Comparison of ENCODE assay signal across 17 cellular contexts in the genomic region with DNA sequence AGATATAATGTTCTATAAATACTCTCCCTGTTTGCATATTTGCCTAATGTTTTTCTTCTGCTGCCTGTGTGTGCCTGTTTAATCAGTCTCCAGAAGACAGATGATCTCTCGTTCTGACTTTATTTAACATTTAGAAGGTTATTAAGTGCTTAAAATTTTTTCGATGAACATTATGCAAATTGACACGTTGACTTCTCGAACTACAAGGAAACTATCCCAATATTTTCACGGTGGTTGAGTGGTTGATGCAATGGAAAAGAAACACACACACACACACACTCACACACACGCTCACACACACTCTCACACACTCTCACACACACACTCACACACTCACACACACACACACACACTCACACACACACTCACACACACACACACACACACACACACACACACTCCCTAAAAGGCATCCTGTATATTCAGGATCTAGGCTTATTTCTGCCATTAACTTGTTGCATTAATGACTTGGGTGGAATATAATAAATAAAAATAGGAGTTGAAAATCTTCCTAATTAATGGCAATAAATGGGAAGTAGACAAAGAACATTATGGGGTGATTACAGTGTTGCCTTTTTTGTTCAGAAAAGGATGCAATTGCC.
DNase-seq lines count a peak whose midpoint lies in the region; ATAC-seq and TF ChIP-seq lines count a peak whose summit lies in the region.
"Had no signal": no experiment of that assay in that cellular context is flagged by ENCODE, and none has a peak within 500 bp of the region (broad histone marks: within the 10 kb centered on the region; RNA-seq: fewer than 3 reads in every experiment).

No MANE protein-coding gene starts in this region.

- intact Hi-C loops in ascending aorta (cut with DNase I) = no loop called here

- H3K27me3 ChIP-seq in HUES64 (ENCODE audit: insufficient read depth, low read length) = no peaks in the 10 kb centered on the region
- no peaks in the 10 kb centered on the region for H3K27me3 ChIP-seq in ascending aorta
- peaks cover 0 to 4% (median 0%) of the 10 kb centered on the region in 3 donors for H3K27me3 ChIP-seq in skeletal muscle tissue (ENCODE audit: control insufficient read depth in 3 of 3, insufficient read depth in 3 of 3, low read length in 3 of 3)
- H3K27me3 ChIP-seq in foreskin keratinocyte = no peaks in the 10 kb centered on the region

- peak overlapping the region; percentile 67; the same call in 1 of the 2 replicates for H3K9ac ChIP-seq in HUES64 (ENCODE audit: low read depth, low read length)
- no peak overlapping the region for H3K9ac ChIP-seq in skeletal muscle tissue (ENCODE audit: low read depth in 1 of 3, low read length in 3 of 3)
- H3K9ac ChIP-seq: SK-N-SH had no signal

- ATAC-seq in GM21723 (IDR thresholded peaks at IDR 0.05; ENCODE audit: unreplicated experiment) = no peak
- ATAC-seq in foreskin keratinocyte = no peak
- ATAC-seq: CD8-positive, alpha-beta T cell; Right ventricle myocardium inferior had no signal

- WGBS in HUES64 = 80% methylated on average over 4 of the region's 6 CpGs

- H3K9me3 ChIP-seq in HUES64 (ENCODE audit: insufficient read depth, low read depth, low read length) (no peaks in the 10 kb centered on the region), ascending aorta (no peaks in the 10 kb centered on the region), skeletal muscle tissue (ENCODE audit: control insufficient read depth in 3 of 3, low read length in 3 of 3) (no peaks in the 10 kb centered on the region)
- H3K9me3 ChIP-seq: HAP-1, SK-N-SH had no signal

- no peak for TF ChIP-seq CTCF in ascending aorta (IDR thresholded peaks at IDR 0.05)
- TF ChIP-seq CTCF in foreskin keratinocyte (conservative IDR thresholded peaks at IDR 0.05) = no peak

- DNase-seq in ascending aorta (ENCODE audit: low spot score in 2 of 2) (no peak), fibroblast of gingiva (ENCODE audit: low read depth) (peak; percentile 36), NCI-H1694 (lab: John Stamatoyannopoulos, UW) (no peak), foreskin keratinocyte (no peak)
- DNase-seq: CD8-positive, alpha-beta T cell; DND-41; GF-D8; KG1; NCI-H2107; NCI-H345; NCI-H748 treated with DMSO at 0.1 percent for 48 hours; SK-N-SH had no signal

- H3K4me3 ChIP-seq in HUES64 (ENCODE audit: low read length) (no peak overlapping the region), ascending aorta (no peak overlapping the region), skeletal muscle tissue (ENCODE audit: low read length in 3 of 3) (no peak overlapping the region)
- H3K4me3 ChIP-seq: HAP-1 had no signal

- H3K36me3 ChIP-seq in HUES64 (ENCODE audit: insufficient read depth, low read length) = peaks cover 9% of the 10 kb centered on the region; the same call in 1 of the 2 replicates
- no peaks in the 10 kb centered on the region for H3K36me3 ChIP-seq in ascending aorta
- H3K36me3 ChIP-seq in skeletal muscle tissue (ENCODE audit: control insufficient read depth in 3 of 3, insufficient read depth in 3 of 3, low read length in 3 of 3) = no peaks in the 10 kb centered on the region
- H3K36me3 ChIP-seq: HAP-1 had no signal

- peaks cover 47% of the 10 kb centered on the region for H3K4me1 ChIP-seq in HUES64 (ENCODE audit: insufficient read depth, low read length)
- H3K4me1 ChIP-seq in ascending aorta = peaks cover 3 to 24% of the 10 kb centered on the region in 2 donors
- peaks cover 5 to 23% (median 6%) of the 10 kb centered on the region in 3 donors for H3K4me1 ChIP-seq in skeletal muscle tissue (ENCODE audit: control insufficient read depth in 3 of 3, insufficient read depth in 3 of 3, low read length in 3 of 3)
- H3K4me1 ChIP-seq in foreskin keratinocyte = peaks cover 4% of the 10 kb centered on the region
- H3K4me1 ChIP-seq: HAP-1 had no signal

- H3K27ac ChIP-seq in HUES64 (ENCODE audit: low read depth, low read length) (peak overlapping the region; percentile 97), ascending aorta (peak overlapping the region; percentile 49 to 67), skeletal muscle tissue (ENCODE audit: low read depth, low read length) (peak overlapping the region; percentile 59), foreskin keratinocyte (no peak overlapping the region)
